Comparison of ENCODE assay signal across 1 cellular context in the genomic region with DNA sequence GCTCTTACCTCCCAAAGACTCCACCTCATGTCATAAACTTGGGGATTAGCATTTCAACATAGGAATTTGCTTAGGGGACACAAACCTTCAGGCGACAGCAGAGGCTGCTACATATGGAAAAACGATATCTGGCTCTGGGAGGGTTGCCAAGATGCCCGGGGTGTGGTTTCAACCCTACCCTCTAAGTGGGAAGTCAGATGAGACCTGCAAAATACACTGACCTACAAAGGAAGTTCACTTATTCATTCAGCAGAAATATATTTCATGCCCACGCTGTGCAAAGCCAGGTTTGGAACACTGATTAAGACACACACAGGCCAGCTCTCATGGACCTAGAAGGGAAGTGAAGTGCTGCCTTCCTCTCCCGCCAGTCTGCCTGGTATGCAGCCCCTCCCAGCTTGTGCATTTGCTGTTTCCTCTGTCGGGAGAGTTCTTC.
TF ChIP-seq lines count a peak whose summit lies in the region.

No MANE protein-coding gene starts in this region.

TF ChIP-seq in IMR-90, 13 proteins besides CTCF, POLR2A, EP300 and RAD21 (continued from another document):
- TF ChIP-seq, protein P1, sequence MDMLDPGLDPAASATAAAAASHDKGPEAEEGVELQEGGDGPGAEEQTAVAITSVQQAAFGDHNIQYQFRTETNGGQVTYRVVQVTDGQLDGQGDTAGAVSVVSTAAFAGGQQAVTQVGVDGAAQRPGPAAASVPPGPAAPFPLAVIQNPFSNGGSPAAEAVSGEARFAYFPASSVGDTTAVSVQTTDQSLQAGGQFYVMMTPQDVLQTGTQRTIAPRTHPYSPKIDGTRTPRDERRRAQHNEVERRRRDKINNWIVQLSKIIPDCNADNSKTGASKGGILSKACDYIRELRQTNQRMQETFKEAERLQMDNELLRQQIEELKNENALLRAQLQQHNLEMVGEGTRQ (IDR thresholded peaks at IDR 0.05; ENCODE audit: low read depth, low read length): no peak
- TF ChIP-seq NFE2L2 (IDR thresholded peaks at IDR 0.05; ENCODE audit: low read depth, low read length): no peak
- no peak for TF ChIP-seq CHD1 (IDR thresholded peaks at IDR 0.05; ENCODE audit: low read depth, low read length)
- TF ChIP-seq FOS (IDR thresholded peaks at IDR 0.05; ENCODE audit: low read depth, low read length): no peak
- TF ChIP-seq MAZ (IDR thresholded peaks at IDR 0.05; ENCODE audit: borderline replicate concordance, low read depth, low read length): no peak
- no peak for TF ChIP-seq BHLHE40 (IDR thresholded peaks at IDR 0.05; ENCODE audit: low read depth, low read length)
- TF ChIP-seq CEBPB (IDR thresholded peaks at IDR 0.05; ENCODE audit: low read depth, low read length): no peak
- TF ChIP-seq, protein P2, sequence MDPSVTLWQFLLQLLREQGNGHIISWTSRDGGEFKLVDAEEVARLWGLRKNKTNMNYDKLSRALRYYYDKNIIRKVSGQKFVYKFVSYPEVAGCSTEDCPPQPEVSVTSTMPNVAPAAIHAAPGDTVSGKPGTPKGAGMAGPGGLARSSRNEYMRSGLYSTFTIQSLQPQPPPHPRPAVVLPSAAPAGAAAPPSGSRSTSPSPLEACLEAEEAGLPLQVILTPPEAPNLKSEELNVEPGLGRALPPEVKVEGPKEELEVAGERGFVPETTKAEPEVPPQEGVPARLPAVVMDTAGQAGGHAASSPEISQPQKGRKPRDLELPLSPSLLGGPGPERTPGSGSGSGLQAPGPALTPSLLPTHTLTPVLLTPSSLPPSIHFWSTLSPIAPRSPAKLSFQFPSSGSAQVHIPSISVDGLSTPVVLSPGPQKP (IDR thresholded peaks at IDR 0.05; ENCODE audit: borderline replicate concordance, low read depth, low read length): no peak
- TF ChIP-seq MAFK (IDR thresholded peaks at IDR 0.05; ENCODE audit: low read depth, low read length): no peak
- TF ChIP-seq RFX5 (IDR thresholded peaks at IDR 0.05; ENCODE audit: low read depth, low read length): no peak
